Comparison of ENCODE assay signal across 9 cellular contexts in the genomic region with DNA sequence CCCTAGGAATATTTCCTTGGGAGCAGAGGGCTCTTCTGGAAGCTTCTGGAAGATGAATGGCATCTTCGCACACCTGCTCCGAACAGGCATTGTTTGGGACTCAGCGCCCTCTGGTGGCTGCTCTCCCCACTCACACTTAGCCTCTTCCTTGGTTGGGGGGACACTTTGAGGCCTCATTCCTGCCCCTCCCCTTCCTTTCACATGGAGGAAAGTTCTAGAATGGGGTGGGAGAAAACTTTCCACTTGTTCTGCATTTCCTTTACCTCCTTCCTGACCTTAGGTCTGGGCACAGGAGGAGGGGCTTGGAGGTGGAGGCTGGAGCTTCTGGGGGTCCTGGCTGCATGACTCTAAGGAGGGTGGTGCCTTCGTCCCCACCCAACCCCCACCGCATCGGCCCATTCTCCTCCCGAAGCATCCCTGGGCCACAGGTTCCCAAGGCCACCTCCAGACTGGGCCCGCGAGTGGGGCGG. TPM values are rescaled to one million over a fixed set of nuclear protein-coding genes. Genes with fewer than 3 reads are reported as not detected.
DNase-seq lines count a peak whose midpoint lies in the region; ATAC-seq and TF ChIP-seq lines count a peak whose summit lies in the region.
"Had no signal": no experiment of that assay in that cellular context is flagged by ENCODE, and none has a peak within 500 bp of the region (broad histone marks: within the 10 kb centered on the region; RNA-seq: fewer than 3 reads in every experiment).

No MANE protein-coding gene starts in this region.

- H3K9me3 ChIP-seq in right atrium auricular region: no peaks in the 10 kb centered on the region

- DNase-seq in NCI-H510A treated with DMSO at 0.1 percent for 48 hours (lab: John Stamatoyannopoulos, UW): peak; percentile 34
- no peak for DNase-seq in NCI-H510A (lab: John Stamatoyannopoulos, UW)
- DNase-seq in RKO (ENCODE audit: low spot score): peak; percentile 46
- peak; percentile 53 for DNase-seq in activated naive CD8-positive, alpha-beta T cell treated with anti-CD3 and anti-CD28 coated beads, Interleukin-2, amount 50 U/mL, for 24 hours
- no peak for DNase-seq in right atrium auricular region (ENCODE audit: low spot score)
- peak; percentile 17 for DNase-seq in smooth muscle cell of the brain vasculature (ENCODE audit: low read depth, low spot score)

- H3K36me3 ChIP-seq in right atrium auricular region: no peaks in the 10 kb centered on the region

- H3K36me3 Mint-ChIP-seq in activated naive CD8-positive, alpha-beta T cell treated with anti-CD3 and anti-CD28 coated beads, Interleukin-2, amount 50 U/mL, for 24 hours (ENCODE audit: low read depth): no peaks in the 10 kb centered on the region

- no peaks in the 10 kb centered on the region for H3K9me3 Mint-ChIP-seq in activated naive CD8-positive, alpha-beta T cell treated with anti-CD3 and anti-CD28 coated beads, Interleukin-2, amount 50 U/mL, for 24 hours

- H3K27ac Mint-ChIP-seq in activated naive CD8-positive, alpha-beta T cell treated with anti-CD3 and anti-CD28 coated beads, Interleukin-2, amount 50 U/mL, for 24 hours: no peak overlapping the region

- no peaks in the 10 kb centered on the region for H3K4me1 Mint-ChIP-seq in activated naive CD8-positive, alpha-beta T cell treated with anti-CD3 and anti-CD28 coated beads, Interleukin-2, amount 50 U/mL, for 24 hours

- H3K27me3 Mint-ChIP-seq in activated naive CD8-positive, alpha-beta T cell treated with anti-CD3 and anti-CD28 coated beads, Interleukin-2, amount 50 U/mL, for 24 hours: peaks cover 7% of the 10 kb centered on the region

- no peak overlapping the region for H3K4me3 Mint-ChIP-seq in activated naive CD8-positive, alpha-beta T cell treated with anti-CD3 and anti-CD28 coated beads, Interleukin-2, amount 50 U/mL, for 24 hours

- H3K27ac ChIP-seq in right atrium auricular region: no peak overlapping the region
- H3K27ac ChIP-seq: epithelial cell of prostate had no signal

- H3K27me3 ChIP-seq in right atrium auricular region: no peaks in the 10 kb centered on the region

- no peaks in the 10 kb centered on the region for H3K4me1 ChIP-seq in right atrium auricular region

- peak; percentile 80 to 85 for TF ChIP-seq CTCF in right atrium auricular region (IDR thresholded peaks at IDR 0.05)

- peak; percentile 60 for ATAC-seq in HG02852 (IDR thresholded peaks at IDR 0.05; ENCODE audit: unreplicated experiment)
- no peak for ATAC-seq in activated naive CD8-positive, alpha-beta T cell treated with anti-CD3 and anti-CD28 coated beads, Interleukin-2, amount 50 U/mL, for 24 hours
- no peak for ATAC-seq in GM21360 (IDR thresholded peaks at IDR 0.05; ENCODE audit: unreplicated experiment)

- no peak overlapping the region for H3K4me3 ChIP-seq in right atrium auricular region

RNA-seq across cellular contexts. Expression of a gene that starts 19.3 kb away (rescaled TPM):
- total RNA-seq in right atrium auricular region: not detected

Comparison
In these comparisons a context has a peak if more than half of its experiments do, and no peak if none do; other contexts are left out.
1. DNase-seq: peak in NCI-H510A treated with DMSO at 0.1 percent for 48 hours (single experiment), RKO (single experiment), activated naive CD8-positive, alpha-beta T cell treated with anti-CD3 and anti-CD28 coated beads, Interleukin-2, amount 50 U/mL, for 24 hours (single experiment) and smooth muscle cell of the brain vasculature (single experiment); none in NCI-H510A (single experiment) and right atrium auricular region (single experiment).